Comparison of ENCODE assay signal across 19 cellular contexts in genomic region chrX:16087081-16087480, GRCh38. TPM values are rescaled to one million over a fixed set of nuclear protein-coding genes. Genes with fewer than 3 reads are reported as not detected.
DNase-seq lines count a peak whose midpoint lies in the region; ATAC-seq and TF ChIP-seq lines count a peak whose summit lies in the region.
"Had no signal": no experiment of that assay in that cellular context is flagged by ENCODE, and none has a peak within 500 bp of the region (broad histone marks: within the 10 kb centered on the region; RNA-seq: fewer than 3 reads in every experiment).

No MANE protein-coding gene starts in this region.

- H3K4me1 Mint-ChIP-seq in mesothelial cell of epicardium, result peaks cover 27% of the 10 kb centered on the region
- H3K4me1 Mint-ChIP-seq: CD4-positive, CD25-positive, alpha-beta regulatory T cell had no signal

- H3K4me1 ChIP-seq in adipocyte (ENCODE audit: control insufficient read depth, insufficient read depth, low read length), result no peaks in the 10 kb centered on the region

- no peaks in the 10 kb centered on the region for H3K36me3 ChIP-seq in adipocyte (ENCODE audit: control insufficient read depth, insufficient read depth, low read length, severe bottlenecking)

- TF ChIP-seq CTCF in fibroblast of pulmonary artery (IDR thresholded peaks at IDR 0.05; ENCODE audit: low read length, missing control alignments), result no peak
- no peak for TF ChIP-seq CTCF in mesothelial cell of epicardium (IDR thresholded peaks at IDR 0.05; ENCODE audit: unreplicated experiment)

- H3K9me3 ChIP-seq in adipocyte (ENCODE audit: control insufficient read depth, low read length), result peaks cover 8% of the 10 kb centered on the region

- H3K4me3 ChIP-seq in adipocyte (ENCODE audit: low read length) (no peak overlapping the region), fibroblast of pulmonary artery (replicated peaks; ENCODE audit: low read depth, low read length) (no peak overlapping the region)
- H3K4me3 ChIP-seq: GM23338, PC-9, SK-N-MC had no signal

- in situ Hi-C loops in Caki2 (cut with HindIII; ENCODE audit: low pct_unique_long_range_greater_than_20kb, low sequenced_read_pairs), result no loop called here

- H3K9ac ChIP-seq in adipocyte (ENCODE audit: low read length), result no peak overlapping the region

- H3K27me3 ChIP-seq in adipocyte (replicated peaks; ENCODE audit: control insufficient read depth, insufficient read depth, low read length), result peaks cover 11% of the 10 kb centered on the region

- H3K27me3 Mint-ChIP-seq in mesothelial cell of epicardium (ENCODE audit: low read depth), result no peaks in the 10 kb centered on the region
- H3K27me3 Mint-ChIP-seq: CD4-positive, CD25-positive, alpha-beta regulatory T cell had no signal

- ATAC-seq in HG03521 (IDR thresholded peaks at IDR 0.05; ENCODE audit: unreplicated experiment) (no peak), GM18909 (IDR thresholded peaks at IDR 0.05; ENCODE audit: poor library complexity, unreplicated experiment) (no peak)
- ATAC-seq: GM23338, HepG2, Right ventricle myocardium inferior had no signal

- no peak overlapping the region for H3K4me3 Mint-ChIP-seq in mesothelial cell of epicardium
- H3K4me3 Mint-ChIP-seq: CD4-positive, CD25-positive, alpha-beta regulatory T cell; GM23338 had no signal

- DNase-seq in Caki2 (ENCODE audit: low read depth), result peak; percentile 25
- DNase-seq in adipocyte (ENCODE audit: low read depth), result peak; percentile 35
- peak; percentile 6 for DNase-seq in fibroblast of pulmonary artery (ENCODE audit: low read depth)
- DNase-seq in mesothelial cell of epicardium (ENCODE audit: low spot score in 2 of 2, unreplicated experiment in 2 of 2), result no peak
- no peak for DNase-seq in NK-92 (lab: John Stamatoyannopoulos, UW; ENCODE audit: unreplicated experiment)
- DNase-seq in NCI-H526 treated with DMSO at 0.1 percent for 48 hours (lab: John Stamatoyannopoulos, UW), result no peak
- DNase-seq: CD4-positive, CD25-positive, alpha-beta regulatory T cell; DMS79 treated with DMSO at 0.1 percent for 48 hours; Kasumi-1; NCI-H1417; NCI-H2029 treated with DMSO at 0.1 percent for 48 hours; NCI-H226; PC-9 had no signal

- no peaks in the 10 kb centered on the region for H3K36me3 Mint-ChIP-seq in mesothelial cell of epicardium
- H3K36me3 Mint-ChIP-seq: CD4-positive, CD25-positive, alpha-beta regulatory T cell had no signal

- peaks cover 9% of the 10 kb centered on the region for H3K9me3 Mint-ChIP-seq in mesothelial cell of epicardium
- H3K9me3 Mint-ChIP-seq: CD4-positive, CD25-positive, alpha-beta regulatory T cell; GM23338 had no signal

- peak overlapping the region; percentile 43 for H3K27ac Mint-ChIP-seq in mesothelial cell of epicardium
- H3K27ac Mint-ChIP-seq: CD4-positive, CD25-positive, alpha-beta regulatory T cell; GM23338 had no signal

RNA-seq across cellular contexts. Expression of gene GRPR, which starts 36.3 kb away (rescaled TPM):
- total RNA-seq in Caki2 (2014; rRNA removed; shearing (Covaris generic); ENCODE audit: low replicate concordance), result 0.81 TPM in 1 of 2 replicates, not detected in the other
- total RNA-seq in mesothelial cell of epicardium, result 1.7 to 2.1 TPM (median 2.1 TPM) in 3 replicates
- total RNA-seq: CD4-positive, CD25-positive, alpha-beta regulatory T cell had no signal

Comparison
In these comparisons a context has a peak if more than half of its experiments do, and no peak if none do; other contexts are left out.
1. DNase-seq: peak in Caki2 (single experiment), adipocyte (single experiment) and fibroblast of pulmonary artery (single experiment); none in mesothelial cell of epicardium (0 of 2), NK-92 (single experiment) and NCI-H526 treated with DMSO at 0.1 percent for 48 hours (single experiment).